Comparison of ENCODE assay signal across 1 cellular context in the genomic region with DNA sequence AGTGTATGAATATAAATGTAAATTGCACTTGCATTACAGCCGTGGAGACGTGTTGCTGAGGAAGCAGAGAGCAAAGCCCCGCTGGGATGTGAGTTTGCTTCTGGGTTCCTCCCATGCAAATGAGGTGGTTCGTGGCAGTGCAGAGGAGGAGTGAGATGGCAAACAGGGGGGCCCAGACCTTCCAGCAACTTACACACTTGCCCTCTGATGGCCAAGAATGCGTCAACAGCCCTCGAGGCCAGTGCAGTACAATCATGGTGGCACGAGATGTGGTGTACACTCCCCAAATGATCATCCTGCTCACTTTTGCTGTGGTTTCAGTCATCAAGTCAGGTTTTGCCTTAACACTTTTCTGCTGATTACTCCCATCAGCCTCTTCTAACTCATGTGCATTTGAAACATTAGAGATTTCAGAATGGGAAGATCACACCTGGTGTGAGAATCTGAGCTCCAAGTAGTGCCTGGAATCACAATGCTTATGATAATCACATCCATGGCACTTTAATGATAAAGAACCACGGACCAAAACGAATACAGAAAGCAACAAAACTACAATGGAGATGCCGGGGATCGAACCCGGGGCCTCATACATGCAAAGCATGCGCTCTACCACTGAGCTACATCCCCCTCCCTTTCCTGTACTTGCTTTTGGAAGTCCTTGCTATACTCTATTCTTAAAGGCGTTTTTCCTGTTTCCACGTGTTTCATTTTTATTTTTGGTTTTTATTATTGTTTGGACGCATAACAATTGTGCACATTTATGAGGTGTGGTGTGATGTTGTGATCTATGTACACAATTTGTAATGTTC.
TF ChIP-seq lines count a peak whose summit lies in the region.

No MANE protein-coding gene starts in this region.

TF ChIP-seq in K562, 482 proteins besides CTCF, POLR2A, EP300 and RAD21 (continued from another document and continues in another):
- TF ChIP-seq, protein P1, sequence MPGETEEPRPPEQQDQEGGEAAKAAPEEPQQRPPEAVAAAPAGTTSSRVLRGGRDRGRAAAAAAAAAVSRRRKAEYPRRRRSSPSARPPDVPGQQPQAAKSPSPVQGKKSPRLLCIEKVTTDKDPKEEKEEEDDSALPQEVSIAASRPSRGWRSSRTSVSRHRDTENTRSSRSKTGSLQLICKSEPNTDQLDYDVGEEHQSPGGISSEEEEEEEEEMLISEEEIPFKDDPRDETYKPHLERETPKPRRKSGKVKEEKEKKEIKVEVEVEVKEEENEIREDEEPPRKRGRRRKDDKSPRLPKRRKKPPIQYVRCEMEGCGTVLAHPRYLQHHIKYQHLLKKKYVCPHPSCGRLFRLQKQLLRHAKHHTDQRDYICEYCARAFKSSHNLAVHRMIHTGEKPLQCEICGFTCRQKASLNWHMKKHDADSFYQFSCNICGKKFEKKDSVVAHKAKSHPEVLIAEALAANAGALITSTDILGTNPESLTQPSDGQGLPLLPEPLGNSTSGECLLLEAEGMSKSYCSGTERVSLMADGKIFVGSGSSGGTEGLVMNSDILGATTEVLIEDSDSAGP (CRISPR knock-in tag; IDR thresholded peaks at IDR 0.05), result peak; percentile 81
- TF ChIP-seq BRCA1 (IDR thresholded peaks at IDR 0.05) (no peak), BRCA1 (CRISPR knock-in tag; IDR thresholded peaks at IDR 0.05) (no peak), TAF9B (IDR thresholded peaks at IDR 0.05; ENCODE audit: partially characterized antibody) (no peak), KDM4B (IDR thresholded peaks at IDR 0.05; ENCODE audit: borderline replicate concordance in 2 of 2, low read depth in 1 of 2) (no peak), REST (CRISPR knock-in tag; IDR thresholded peaks at IDR 0.05; ENCODE audit: low read depth) (no peak), ARID2 (IDR thresholded peaks at IDR 0.05) (no peak), YBX1 (IDR thresholded peaks at IDR 0.05) (no peak), OTX1 (CRISPR knock-in tag; IDR thresholded peaks at IDR 0.05) (0 out of 2 replicates have a peak, but pooled peaks have one; percentile 31), THRB (CRISPR knock-in tag; conservative IDR thresholded peaks at IDR 0.05) (peak; percentile 53; the same call in 1 of the 2 replicates), ZBTB9 (CRISPR knock-in tag; IDR thresholded peaks at IDR 0.05) (peak; percentile 56; the same call in 1 of the 2 replicates), ZKSCAN1 (IDR thresholded peaks at IDR 0.05; ENCODE audit: low read depth, low read length) (no peak; the same call in 1 of the 2 replicates), U2AF1 (optimal IDR thresholded peaks at IDR 0.05; ENCODE audit: low read depth, low read length) (no peak), TCF15 (CRISPR knock-in tag; IDR thresholded peaks at IDR 0.05) (no peak), MBD1 (CRISPR knock-in tag; IDR thresholded peaks at IDR 0.05) (no peak), U2AF2 (optimal IDR thresholded peaks at IDR 0.05; ENCODE audit: low read depth, low read length) (no peak), HMGN3 (IDR thresholded peaks at IDR 0.05; ENCODE audit: borderline replicate concordance, extremely low read depth, insufficient read length, low read depth, low read length) (no peak), ZNF41 (CRISPR knock-in tag; conservative IDR thresholded peaks at IDR 0.05) (no peak), GTF2E2 (tag; IDR thresholded peaks at IDR 0.05) (no peak), ZSCAN29 (IDR thresholded peaks at IDR 0.05) (0 out of 2 replicates have a peak, but pooled peaks have one; percentile 49), CEBPB (tag; IDR thresholded peaks at IDR 0.05) (no peak), ZNF668 (CRISPR knock-in tag; IDR thresholded peaks at IDR 0.05) (no peak), CBX3 (IDR thresholded peaks at IDR 0.05; ENCODE audit: borderline replicate concordance in 1 of 2, low read length in 2 of 2) (peak in 1 of 2 experiments; percentile 56; a peak in 1 of 3 replicates), ARHGAP35 (IDR thresholded peaks at IDR 0.05; ENCODE audit: partially characterized antibody) (no peak), ZNF431 (CRISPR knock-in tag; IDR thresholded peaks at IDR 0.05) (no peak), CLOCK (CRISPR knock-in tag; IDR thresholded peaks at IDR 0.05; ENCODE audit: borderline replicate concordance) (no peak), SNRNP70 (optimal IDR thresholded peaks at IDR 0.05; ENCODE audit: low read depth, low read length) (no peak), AFF4 (CRISPR knock-in tag; IDR thresholded peaks at IDR 0.05) (0 out of 2 replicates have a peak, but pooled peaks have one; percentile 34), ZNF507 (tag; conservative IDR thresholded peaks at IDR 0.05) (no peak), SMARCB1 (IDR thresholded peaks at IDR 0.05; ENCODE audit: insufficient read length, low read depth) (no peak)
- TF ChIP-seq, protein P2, sequence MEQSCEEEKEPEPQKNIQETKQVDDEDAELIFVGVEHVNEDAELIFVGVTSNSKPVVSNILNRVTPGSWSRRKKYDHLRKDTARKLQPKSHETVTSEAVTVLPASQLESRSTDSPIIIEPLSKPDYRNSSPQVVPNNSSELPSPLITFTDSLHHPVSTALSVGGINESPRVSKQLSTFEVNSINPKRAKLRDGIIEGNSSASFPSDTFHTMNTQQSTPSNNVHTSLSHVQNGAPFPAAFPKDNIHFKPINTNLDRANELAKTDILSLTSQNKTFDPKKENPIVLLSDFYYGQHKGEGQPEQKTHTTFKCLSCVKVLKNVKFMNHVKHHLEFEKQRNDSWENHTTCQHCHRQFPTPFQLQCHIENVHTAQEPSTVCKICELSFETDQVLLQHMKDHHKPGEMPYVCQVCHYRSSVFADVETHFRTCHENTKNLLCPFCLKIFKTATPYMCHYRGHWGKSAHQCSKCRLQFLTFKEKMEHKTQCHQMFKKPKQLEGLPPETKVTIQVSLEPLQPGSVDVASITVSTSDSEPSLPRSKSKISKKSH (CRISPR knock-in tag; IDR thresholded peaks at IDR 0.05), result no peak
- TF ChIP-seq, protein P3, sequence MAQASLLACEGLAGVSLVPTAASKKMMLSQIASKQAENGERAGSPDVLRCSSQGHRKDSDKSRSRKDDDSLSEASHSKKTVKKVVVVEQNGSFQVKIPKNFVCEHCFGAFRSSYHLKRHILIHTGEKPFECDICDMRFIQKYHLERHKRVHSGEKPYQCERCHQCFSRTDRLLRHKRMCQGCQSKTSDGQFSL (CRISPR knock-in tag; IDR thresholded peaks at IDR 0.05), result peak; percentile 56; the same call in 1 of the 2 replicates
- TF ChIP-seq, protein P3 (tag; IDR thresholded peaks at IDR 0.05), result no peak
- TF ChIP-seq, protein P4, sequence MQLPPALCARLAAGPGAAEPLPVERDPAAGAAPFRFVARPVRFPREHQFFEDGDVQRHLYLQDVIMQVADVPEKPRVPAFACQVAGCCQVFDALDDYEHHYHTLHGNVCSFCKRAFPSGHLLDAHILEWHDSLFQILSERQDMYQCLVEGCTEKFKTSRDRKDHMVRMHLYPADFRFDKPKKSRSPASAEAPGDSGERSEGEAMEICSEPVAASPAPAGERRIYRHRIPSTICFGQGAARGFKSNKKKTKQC (CRISPR knock-in tag; IDR thresholded peaks at IDR 0.05), result no peak
